Comparison of ENCODE assay signal across 15 cellular contexts in genomic region chr3:45618081-45618509, GRCh38. TPM values are rescaled to one million over a fixed set of nuclear protein-coding genes. Genes with fewer than 3 reads are reported as not detected.
DNase-seq lines count a peak whose midpoint lies in the region; ATAC-seq, FAIRE-seq and TF ChIP-seq lines count a peak whose summit lies in the region.
"Had no signal": no experiment of that assay in that cellular context is flagged by ENCODE, and none has a peak within 500 bp of the region (broad histone marks: within the 10 kb centered on the region; RNA-seq: fewer than 3 reads in every experiment).

No MANE protein-coding gene starts in this region.

- H2AK5ac ChIP-seq in H1 (ENCODE audit: low read depth, low read length) = no peak overlapping the region

- intact Hi-C loops in MCF 10A (cut with micrococcal nuclease) = no loop called here
- intact Hi-C loops in mammary epithelial cell (cut with micrococcal nuclease) = no loop called here
- intact Hi-C loops in mucosa of descending colon (cut with DNase I, micrococcal nuclease) = no loop called here
- intact Hi-C loops in CD4-positive, alpha-beta memory T cell (cut with micrococcal nuclease) = no loop called here

- no peak for TF ChIP-seq POLR2A in H1 (IDR thresholded peaks at IDR 0.05; ENCODE audit: control extremely low read depth in 1 of 2, low read depth in 2 of 2, low read length in 2 of 2)
- no peak for TF ChIP-seq POLR2A in upper lobe of left lung (IDR thresholded peaks at IDR 0.05)

- in situ Hi-C loops in mammary epithelial cell (cut with MboI; ENCODE audit: low sequenced_read_pairs in 2 of 2) = no loop called here

- DNase-seq in MCF 10A (ENCODE audit: unreplicated experiment) (no peak), mammary epithelial cell (no peak), H1 (ENCODE audit: low read depth in 1 of 2, low spot score in 2 of 2) (no peak), mucosa of descending colon (no peak), upper lobe of left lung (peak in 1 of 2 donors; percentile 76), mesothelial cell of epicardium (ENCODE audit: low spot score in 2 of 2, unreplicated experiment in 2 of 2) (no peak)
- no peak for DNase-seq in CD4-positive, alpha-beta memory T cell
- no peak for DNase-seq in natural killer cell treated with Interleukin-12 subunit alpha and Interleukin-12 subunit beta and Interleukin-15 and Interleukin-18, amount 100 ng/mL, for 72 hours (ENCODE audit: low spot score)
- DNase-seq: activated CD4-positive, alpha-beta T cell treated with anti-CD3 and anti-CD28 coated beads, Interleukin-2, amount 50 U/mL, for 1 hour; effector memory CD4-positive, alpha-beta T cell; foreskin fibroblast; NCI-H2029; stimulated activated CD4-positive, alpha-beta T cell treated with anti-CD3 and anti-CD28 coated beads, Interleukin-4, amount 100 ng/mL, for 4 hours had no signal

- H2BK5ac ChIP-seq in H1 (ENCODE audit: low read depth, low read length) = no peak overlapping the region

- H3K36me3 Mint-ChIP-seq in MCF 10A (ENCODE audit: insufficient read depth, unreplicated experiment) (peaks cover 19% of the 10 kb centered on the region), mesothelial cell of epicardium (peaks cover 5% of the 10 kb centered on the region)
- peaks cover 29 to 51% of the 10 kb centered on the region in 2 donors for H3K36me3 Mint-ChIP-seq in CD4-positive, alpha-beta memory T cell
- no peaks in the 10 kb centered on the region for H3K36me3 Mint-ChIP-seq in natural killer cell treated with Interleukin-12 subunit alpha and Interleukin-12 subunit beta and Interleukin-15 and Interleukin-18, amount 100 ng/mL, for 72 hours

- H4K8ac ChIP-seq in H1 (ENCODE audit: extremely low read depth, insufficient read depth, low read length) = no peak overlapping the region

- H3K4me1 Mint-ChIP-seq in MCF 10A (ENCODE audit: insufficient read depth, unreplicated experiment) = peaks cover 7% of the 10 kb centered on the region
- H3K4me1 Mint-ChIP-seq in CD4-positive, alpha-beta memory T cell = peaks cover 8 to 15% (median 10%) of the 10 kb centered on the region in 4 donors
- H3K4me1 Mint-ChIP-seq in mesothelial cell of epicardium = no peaks in the 10 kb centered on the region
- peaks cover 24 to 29% of the 10 kb centered on the region in 2 donors for H3K4me1 Mint-ChIP-seq in natural killer cell treated with Interleukin-12 subunit alpha and Interleukin-12 subunit beta and Interleukin-15 and Interleukin-18, amount 100 ng/mL, for 72 hours (ENCODE audit: low read depth in 2 of 2)

- H3K9me3 ChIP-seq in mammary epithelial cell (replicated peaks; ENCODE audit: insufficient read depth, low read length) (no peaks in the 10 kb centered on the region), H1 (ENCODE audit: insufficient read depth in 2 of 2, low read depth in 1 of 2, low read length in 1 of 2) (no peaks in the 10 kb centered on the region), mucosa of descending colon (no peaks in the 10 kb centered on the region), upper lobe of left lung (no peaks in the 10 kb centered on the region)
- H3K9me3 ChIP-seq in CD4-positive, alpha-beta memory T cell (ENCODE audit: control insufficient read depth in 1 of 2, low read length in 2 of 2) = no peaks in the 10 kb centered on the region

- no peak overlapping the region for H3K14ac ChIP-seq in H1 (ENCODE audit: insufficient read length)

- no peak overlapping the region for H2AFZ ChIP-seq in mammary epithelial cell (ENCODE audit: low read depth, low read length)
- H2AFZ ChIP-seq in H1 (ENCODE audit: low read length) = no peak overlapping the region

- no peaks in the 10 kb centered on the region for H3K27me3 ChIP-seq in mammary epithelial cell (ENCODE audit: insufficient read depth, low read length)
- no peaks in the 10 kb centered on the region for H3K27me3 ChIP-seq in H1 (replicated peaks in 1 of 4; ENCODE audit: control insufficient read depth in 3 of 4, extremely low read depth in 1 of 4, insufficient read depth in 3 of 4, low read length in 3 of 4)
- no peaks in the 10 kb centered on the region for H3K27me3 ChIP-seq in upper lobe of left lung
- H3K27me3 ChIP-seq in CD4-positive, alpha-beta memory T cell (ENCODE audit: insufficient read depth, low read length) = no peaks in the 10 kb centered on the region

- no peak overlapping the region for H2BK120ac ChIP-seq in H1 (replicated peaks; ENCODE audit: low read depth, low read length)

- no peak for TF ChIP-seq RAD21 in H1 (IDR thresholded peaks at IDR 0.05 in 1 of 2, conservative IDR thresholded peaks at IDR 0.05 in 1 of 2; ENCODE audit: low read depth in 2 of 2, low read length in 2 of 2)

- H3K9me3 Mint-ChIP-seq in MCF 10A (ENCODE audit: unreplicated experiment) = no peaks in the 10 kb centered on the region
- H3K9me3 Mint-ChIP-seq in CD4-positive, alpha-beta memory T cell = no peaks in the 10 kb centered on the region
- no peaks in the 10 kb centered on the region for H3K9me3 Mint-ChIP-seq in mesothelial cell of epicardium
- no peaks in the 10 kb centered on the region for H3K9me3 Mint-ChIP-seq in natural killer cell treated with Interleukin-12 subunit alpha and Interleukin-12 subunit beta and Interleukin-15 and Interleukin-18, amount 100 ng/mL, for 72 hours

- no peak overlapping the region for H3K4me3 ChIP-seq in mammary epithelial cell (replicated peaks in 1 of 3; ENCODE audit: insufficient read depth in 1 of 3, low read depth in 2 of 3, low read length in 3 of 3)
- no peak overlapping the region for H3K4me3 ChIP-seq in H1 (ENCODE audit: extremely low read depth in 1 of 4, insufficient read depth in 2 of 4, low read depth in 3 of 4, low read length in 4 of 4)
- no peak overlapping the region for H3K4me3 ChIP-seq in mucosa of descending colon
- H3K4me3 ChIP-seq in upper lobe of left lung = no peak overlapping the region
- H3K4me3 ChIP-seq in CD4-positive, alpha-beta memory T cell (ENCODE audit: low read length in 2 of 2) = no peak overlapping the region

- H3K4me3 Mint-ChIP-seq in MCF 10A (ENCODE audit: unreplicated experiment) = no peak overlapping the region
- no peak overlapping the region for H3K4me3 Mint-ChIP-seq in CD4-positive, alpha-beta memory T cell
- H3K4me3 Mint-ChIP-seq in mesothelial cell of epicardium = no peak overlapping the region
- no peak overlapping the region for H3K4me3 Mint-ChIP-seq in natural killer cell treated with Interleukin-12 subunit alpha and Interleukin-12 subunit beta and Interleukin-15 and Interleukin-18, amount 100 ng/mL, for 72 hours

- no peak overlapping the region for H4K5ac ChIP-seq in H1 (ENCODE audit: insufficient read length, low read depth, low read length)

- WGBS in mammary epithelial cell (ENCODE audit: low coverage, missing lambda C conversion rate) = 87% methylated on average over 7 of the region's 8 CpGs
- 83% methylated on average over 8 of the region's 8 CpGs; no CpG with 5 or more reads in 1 of the 2 experiments for WGBS in H1 (ENCODE audit: extremely low coverage in 1 of 2, insufficient coverage in 1 of 2, insufficient read length in 1 of 2, insufficient replicate concordance in 2 of 2, low coverage in 1 of 2, low lambda C conversion rate in 2 of 2, missing lambda C conversion rate in 1 of 2), 2 experiments
- 65 to 66% methylated on average over 8 of the region's 8 CpGs for WGBS in upper lobe of left lung, 2 donors

- H3K9ac ChIP-seq in mammary epithelial cell (ENCODE audit: insufficient read depth, low read length) = no peak overlapping the region
- H3K9ac ChIP-seq in H1 (replicated peaks in 1 of 4; ENCODE audit: extremely low read depth in 1 of 4, low read depth in 3 of 4, low read length in 3 of 4) = no peak overlapping the region

- no TSS peak for BruUV-seq in MCF 10A (replicated peaks; lab: Mats Ljungman, UMichigan)
- no TSS peak for BruUV-seq in mammary epithelial cell (replicated peaks; lab: Mats Ljungman, UMichigan)

- no peak overlapping the region for H3K27ac ChIP-seq in mammary epithelial cell (ENCODE audit: insufficient read depth, low read depth, low read length)
- no peak overlapping the region for H3K27ac ChIP-seq in H1 (ENCODE audit: low read depth, low read length)
- H3K27ac ChIP-seq in upper lobe of left lung = peak overlapping the region in 3 of 4 donors; percentile 27 to 47 (median 44)
- H3K27ac ChIP-seq in CD4-positive, alpha-beta memory T cell (ENCODE audit: low read depth, low read length) = no peak overlapping the region

- H3K79me1 ChIP-seq in H1 (ENCODE audit: low read depth, low read length) = peaks cover 3% of the 10 kb centered on the region; the same call in 1 of the 2 replicates

- no peak overlapping the region for H2BK20ac ChIP-seq in H1 (ENCODE audit: low read length)

- H2BK12ac ChIP-seq in H1 (ENCODE audit: low read depth, low read length) = no peak overlapping the region

- peak overlapping the region; percentile 43 for H3K27ac Mint-ChIP-seq in MCF 10A (ENCODE audit: low read depth, unreplicated experiment)
- peak overlapping the region in 1 of 7 donors; percentile 50 for H3K27ac Mint-ChIP-seq in CD4-positive, alpha-beta memory T cell
- no peak overlapping the region for H3K27ac Mint-ChIP-seq in mesothelial cell of epicardium
- H3K27ac Mint-ChIP-seq in natural killer cell treated with Interleukin-12 subunit alpha and Interleukin-12 subunit beta and Interleukin-15 and Interleukin-18, amount 100 ng/mL, for 72 hours = peak overlapping the region in 1 of 2 donors; percentile 57

- H3K4me1 ChIP-seq in mammary epithelial cell (ENCODE audit: insufficient read depth, low read length) (peaks cover 2% of the 10 kb centered on the region), H1 (replicated peaks in 1 of 4; ENCODE audit: control insufficient read depth in 3 of 4, insufficient read depth in 4 of 4, low read length in 3 of 4) (no peaks in the 10 kb centered on the region; a peak in 1 of 7 replicates), mucosa of descending colon (ENCODE audit: low read depth) (peaks cover 9% of the 10 kb centered on the region), upper lobe of left lung (peaks cover 20 to 49% (median 36%) of the 10 kb centered on the region in 4 donors)
- no peaks in the 10 kb centered on the region for H3K4me1 ChIP-seq in CD4-positive, alpha-beta memory T cell (ENCODE audit: insufficient read depth, low read length)

- no peak overlapping the region; the same call in 1 of the 2 replicates for H3K18ac ChIP-seq in H1 (ENCODE audit: extremely low read depth, low read length)

- CTCF ChIA-PET in MCF 10A (lab: Yijun Ruan, JAX) = interaction anchor here (0.8 to 1.4 kb wide), 2 partner anchors 12 to 42 kb away, joined by 3 to 5 read pairs; no protein-coding TSS in a partner anchor
- CTCF ChIA-PET in mammary epithelial cell (lab: Charles Lee; ENCODE audit: low non-redundant PET) = no interaction called here
- CTCF ChIA-PET in H1 (lab: Charles Lee; ENCODE audit: partially characterized antibody) = interaction anchor here (0.9 to 1.7 kb wide), 9 partner anchors 11 to 107 kb away, joined by 3 to 8 read pairs (median 4); no protein-coding TSS in a partner anchor
- CTCF ChIA-PET in CD4-positive, alpha-beta memory T cell (lab: Charles Lee; ENCODE audit: partially characterized antibody) = no interaction called here

- TF ChIP-seq CTCF in MCF 10A (IDR thresholded peaks at IDR 0.05; ENCODE audit: unreplicated experiment) = no peak
- TF ChIP-seq CTCF in mammary epithelial cell (conservative IDR thresholded peaks at IDR 0.05 in 1 of 2, IDR thresholded peaks at IDR 0.05 in 1 of 2; ENCODE audit: extremely low read depth in 1 of 2, insufficient read depth in 1 of 2, low read depth in 1 of 2, low read length in 2 of 2) = no peak
- TF ChIP-seq CTCF in H1 (IDR thresholded peaks at IDR 0.05; ENCODE audit: control extremely low read depth in 1 of 3, insufficient read depth in 1 of 3, low read depth in 1 of 3, low read length in 3 of 3) = no peak
- no peak for TF ChIP-seq CTCF in mucosa of descending colon (IDR thresholded peaks at IDR 0.05)
- no peak for TF ChIP-seq CTCF in upper lobe of left lung (IDR thresholded peaks at IDR 0.05)
- TF ChIP-seq CTCF in mesothelial cell of epicardium (IDR thresholded peaks at IDR 0.05; ENCODE audit: unreplicated experiment) = no peak

- FAIRE-seq in H1 (lab: Jason Lieb, UNC) = no peak
- FAIRE-seq: GM18507, urothelium cell line had no signal

- peak overlapping the region; percentile 21 for H3K4ac ChIP-seq in H1 (replicated peaks; ENCODE audit: insufficient read length, low read depth, low read length)

- dilution Hi-C loops in mammary epithelial cell (cut with HindIII; ENCODE audit: low sequenced_read_pairs) = no loop called here

- H3K27me3 Mint-ChIP-seq in MCF 10A (ENCODE audit: insufficient read depth, unreplicated experiment) (no peaks in the 10 kb centered on the region), mesothelial cell of epicardium (ENCODE audit: low read depth) (no peaks in the 10 kb centered on the region)
- H3K27me3 Mint-ChIP-seq in CD4-positive, alpha-beta memory T cell = no peaks in the 10 kb centered on the region
- H3K27me3 Mint-ChIP-seq in natural killer cell treated with Interleukin-12 subunit alpha and Interleukin-12 subunit beta and Interleukin-15 and Interleukin-18, amount 100 ng/mL, for 72 hours = no peaks in the 10 kb centered on the region

- H3K79me2 ChIP-seq in mammary epithelial cell (ENCODE audit: insufficient read depth, low read length) (peaks cover 51% of the 10 kb centered on the region), H1 (ENCODE audit: control insufficient read depth in 1 of 2, insufficient read depth in 2 of 2, low read length in 2 of 2) (peaks cover 0 to 9% of the 10 kb centered on the region in 2 experiments; a peak in 2 of 4 replicates)

- H4K20me1 ChIP-seq in mammary epithelial cell (ENCODE audit: insufficient read depth, low read length) = no peaks in the 10 kb centered on the region
- no peaks in the 10 kb centered on the region for H4K20me1 ChIP-seq in H1 (replicated peaks in 1 of 2; ENCODE audit: control insufficient read depth in 1 of 2, insufficient read depth in 2 of 2, low read length in 2 of 2)

- H3K4me2 ChIP-seq in mammary epithelial cell (ENCODE audit: insufficient read depth, low read depth, low read length) (no peak overlapping the region), H1 (ENCODE audit: insufficient read depth in 1 of 2, low read depth in 2 of 2, low read length in 2 of 2) (no peak overlapping the region)

- no peak overlapping the region for H2BK15ac ChIP-seq in H1 (ENCODE audit: low read length)

- ATAC-seq in mucosa of descending colon (peak; percentile 50), upper lobe of left lung (ENCODE audit: low FRiP score in 2 of 2) (peak; percentile 55 to 90)
- no peak for ATAC-seq in natural killer cell treated with Interleukin-12 subunit alpha and Interleukin-12 subunit beta and Interleukin-15 and Interleukin-18, amount 100 ng/mL, for 72 hours

- TF ChIP-seq EP300 in H1 (IDR thresholded peaks at IDR 0.05; ENCODE audit: borderline replicate concordance in 1 of 2, low read depth in 2 of 2, low read length in 2 of 2) (no peak), upper lobe of left lung (IDR thresholded peaks at IDR 0.05) (peak in 1 of 4 donors; percentile 28)

- peaks cover 1% of the 10 kb centered on the region for H3K36me3 ChIP-seq in mammary epithelial cell (ENCODE audit: insufficient read depth, low read length)
- H3K36me3 ChIP-seq in H1 (ENCODE audit: control insufficient read depth in 2 of 4, insufficient read depth in 4 of 4, low read length in 3 of 4) = no peaks in the 10 kb centered on the region
- no peaks in the 10 kb centered on the region for H3K36me3 ChIP-seq in mucosa of descending colon (ENCODE audit: low read depth)
- peaks cover 0 to 4% (median 1%) of the 10 kb centered on the region in 4 donors for H3K36me3 ChIP-seq in upper lobe of left lung
- no peaks in the 10 kb centered on the region for H3K36me3 ChIP-seq in CD4-positive, alpha-beta memory T cell (ENCODE audit: insufficient read depth, low read length)

- POLR2A ChIA-PET in MCF 10A (lab: Yijun Ruan, JAX) (no interaction called here), H1 (lab: Charles Lee; ENCODE audit: partially characterized antibody) (interaction anchor here (1.4 to 1.6 kb wide), 3 partner anchors 9 to 12 kb away, joined by 3 to 6 read pairs (median 4); no protein-coding TSS in a partner anchor)
- POLR2A ChIA-PET in CD4-positive, alpha-beta memory T cell (lab: Charles Lee; ENCODE audit: partially characterized antibody) = no interaction called here

- H3K23me2 ChIP-seq in H1 (ENCODE audit: low read depth, low read length) = no peaks in the 10 kb centered on the region; the same call in 1 of the 2 replicates

- no peak overlapping the region for H3K23ac ChIP-seq in H1 (ENCODE audit: insufficient read length)

- no peak overlapping the region for H3K56ac ChIP-seq in H1 (replicated peaks; ENCODE audit: insufficient read length, low read depth, low read length)

- H4K91ac ChIP-seq in H1 (replicated peaks; ENCODE audit: insufficient read length, low read length) = no peak overlapping the region

RNA-seq across cellular contexts. Expression of gene LIMD1, which starts 23.5 kb away (rescaled TPM):
- total RNA-seq in MCF 10A (2022) (25.4 and 28.2 TPM in 2 replicates), mammary epithelial cell (10 to 100 TPM; 15.7 to 21.7 TPM), mucosa of descending colon (10 to 100 TPM; 36.0 to 40.9 (median 38.9) TPM), upper lobe of left lung (100 to 1,000 TPM in 2 of 6 donors, 10 to 100 TPM in 4; 78.6 to 176 (median 87.8) TPM), mesothelial cell of epicardium (27.8 to 28.7 TPM (median 27.8 TPM) in 3 replicates)
- polyA plus RNA-seq in mammary epithelial cell (8.1 TPM), H1 (2011; rRNA removed) (11.4 and 13.5 TPM in 2 replicates)
- 86.4 TPM for polyA minus RNA-seq in mammary epithelial cell
- 29.7 and 33.6 TPM in 2 replicates for total RNA-seq in H1 (2021; fragmentation: NEBNext Ultra II Directional; extraction: Animal tissue kit (Norgen Biotek cat#: 25700))
- 12.3 TPM for polyA plus RNA-seq in H1 (2011; cell fraction: cytosol; rRNA removed)
- 28.9 TPM for polyA plus RNA-seq in H1 (2011; cell fraction: nucleus; rRNA removed)
- 11.8 to 21.0 TPM (median 15.1 TPM) in 4 replicates for polyA plus RNA-seq in H1 (2012, experiment 1 of 2)
- polyA plus RNA-seq in H1 (2012, experiment 2 of 2) = 6.2 TPM
- 9.1 TPM for polyA plus RNA-seq in H1 (2013, experiment 1 of 2)
- 8.6 TPM for polyA plus RNA-seq in H1 (2013, experiment 2 of 2)
- 59.1 and 59.3 TPM in 2 replicates for polyA minus RNA-seq in H1 (2011; rRNA and poly(A)+ RNA removed)
- polyA minus RNA-seq in H1 (2011; cell fraction: cytosol; rRNA and poly(A)+ RNA removed) = 23.7 TPM
- polyA minus RNA-seq in H1 (2011; cell fraction: nucleus; rRNA and poly(A)+ RNA removed) = 26.6 TPM
- total RNA-seq in CD4-positive, alpha-beta memory T cell = 10 to 100 TPM; 29.1 to 34.0 TPM
- 1 to 10 TPM; 2.6 to 7.5 TPM for polyA plus RNA-seq in CD4-positive, alpha-beta memory T cell
- total RNA-seq in natural killer cell treated with Interleukin-12 subunit alpha and Interleukin-12 subunit beta and Interleukin-15 and Interleukin-18, amount 100 ng/mL, for 72 hours = 10 to 100 TPM; 34.4 to 71.4 TPM

Comparison
In these comparisons a context has a peak if more than half of its experiments do, and no peak if none do; other contexts are left out.
1. CTCF ChIA-PET loops: an anchor here in MCF 10A (0.8 to 1.4 kb wide) and H1 (0.9 to 1.7 kb wide); none called in mammary epithelial cell and CD4-positive, alpha-beta memory T cell.
2. H3K27ac ChIP-seq: peak in upper lobe of left lung (3 of 4); none in mammary epithelial cell (single experiment), H1 (single experiment) and CD4-positive, alpha-beta memory T cell (single experiment).
3. ATAC-seq: peak in mucosa of descending colon (single experiment) and upper lobe of left lung (2 of 2); none in natural killer cell treated with Interleukin-12 subunit alpha and Interleukin-12 subunit beta and Interleukin-15 and Interleukin-18, amount 100 ng/mL, for 72 hours (0 of 2).